8 cellular contexts compared by ENCODE assay signal in the genomic region with DNA sequence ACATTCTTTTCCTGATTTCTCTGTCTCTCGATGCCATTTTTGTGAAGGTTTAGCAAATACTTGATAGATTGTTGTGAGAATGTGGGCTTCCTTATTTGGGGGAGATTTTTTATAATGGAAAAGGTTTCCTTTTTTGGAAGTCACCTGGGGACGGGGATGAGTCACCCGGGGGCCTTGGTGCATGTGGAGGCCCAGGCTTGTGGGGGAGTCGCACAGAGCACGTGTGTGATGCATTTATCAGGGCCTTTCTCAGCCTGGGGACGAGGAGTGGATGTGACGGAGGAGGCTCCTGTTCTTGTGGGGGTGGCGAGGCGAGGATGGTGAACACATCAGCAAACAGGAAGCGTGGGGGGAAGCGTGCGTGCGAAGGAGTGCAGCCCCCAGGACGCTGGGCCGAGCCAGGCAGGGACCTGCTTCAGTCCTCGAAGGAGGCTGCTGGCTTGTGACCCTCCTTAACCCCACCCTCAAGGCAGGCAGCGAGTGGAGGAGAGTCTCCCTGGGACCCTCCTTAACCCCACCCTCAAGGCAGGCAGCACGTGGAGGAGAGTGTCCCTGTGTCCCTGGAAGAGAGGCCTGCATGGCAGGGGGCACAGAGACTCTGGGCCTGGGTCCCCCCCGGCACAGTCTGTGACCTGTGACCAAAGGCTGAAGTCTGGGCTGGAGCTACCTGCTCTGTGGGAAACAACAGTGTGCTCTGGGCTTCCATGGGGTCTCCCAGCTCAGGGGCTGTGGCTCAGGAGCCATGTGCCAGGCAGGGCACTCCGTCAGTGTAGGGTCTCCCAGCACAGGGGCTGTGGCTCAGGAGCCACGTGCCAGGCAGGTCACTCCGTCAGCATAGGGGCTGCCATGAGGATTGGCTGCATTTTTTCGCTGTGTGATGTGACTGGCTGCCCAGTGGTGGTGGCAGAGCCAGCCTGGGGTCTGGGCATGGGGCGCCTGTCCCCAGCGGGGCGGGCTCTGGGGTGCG. TPM values are rescaled to one million over a fixed set of nuclear protein-coding genes. Genes with fewer than 3 reads are reported as not detected.
DNase-seq lines count a peak whose midpoint lies in the region; ATAC-seq and TF ChIP-seq lines count a peak whose summit lies in the region.

No MANE protein-coding gene starts in this region.

- WGBS in spleen, 5 donors: 45 to 66% (median 61%) methylated on average over 22 to 27 of the region's 27 CpGs

- ATAC-seq in T-cell (replicated peaks in 1 of 4) (peak; percentile 73 to 79 (median 78)), GM18517 (IDR thresholded peaks at IDR 0.05; ENCODE audit: unreplicated experiment) (no peak)
- peak; percentile 80 for ATAC-seq in activated naive CD8-positive, alpha-beta T cell treated with anti-CD3 and anti-CD28 coated beads, Interleukin-2, amount 50 U/mL, for 24 hours

- peaks cover 56 to 59% (median 57%) of the 10 kb centered on the region in 3 donors for H3K4me1 Mint-ChIP-seq in T-cell
- H3K4me1 Mint-ChIP-seq in activated naive CD8-positive, alpha-beta T cell treated with anti-CD3 and anti-CD28 coated beads, Interleukin-2, amount 50 U/mL, for 24 hours: peaks cover 66% of the 10 kb centered on the region

- peaks cover 11 to 86% (median 51%) of the 10 kb centered on the region in 6 donors for H3K4me1 ChIP-seq in spleen

- no peaks in the 10 kb centered on the region for H3K9me3 ChIP-seq in spleen

- peak overlapping the region; percentile 71 to 81 (median 73) for H3K4me3 Mint-ChIP-seq in T-cell
- peak overlapping the region; percentile 62 for H3K4me3 Mint-ChIP-seq in activated naive CD8-positive, alpha-beta T cell treated with anti-CD3 and anti-CD28 coated beads, Interleukin-2, amount 50 U/mL, for 24 hours

- no peak for TF ChIP-seq POLR2A in spleen (IDR thresholded peaks at IDR 0.05)

- POLR2A ChIA-PET in T-cell (lab: Charles Lee): no interaction called here

- CTCF ChIA-PET in T-cell (lab: Charles Lee): interaction anchor here (0.6 to 1.2 kb wide), 3 partner anchors 39 to 898 kb away, joined by 3 read pairs; no protein-coding TSS in a partner anchor

- H3K9me3 Mint-ChIP-seq in T-cell: no peaks in the 10 kb centered on the region
- H3K9me3 Mint-ChIP-seq in activated naive CD8-positive, alpha-beta T cell treated with anti-CD3 and anti-CD28 coated beads, Interleukin-2, amount 50 U/mL, for 24 hours: peaks cover 4% of the 10 kb centered on the region

- no peak overlapping the region for H3K4me3 ChIP-seq in spleen

- no peaks in the 10 kb centered on the region for H3K27me3 Mint-ChIP-seq in T-cell
- peaks cover 3% of the 10 kb centered on the region for H3K27me3 Mint-ChIP-seq in activated naive CD8-positive, alpha-beta T cell treated with anti-CD3 and anti-CD28 coated beads, Interleukin-2, amount 50 U/mL, for 24 hours

- H3K27me3 ChIP-seq in spleen (replicated peaks in 1 of 7): no peaks in the 10 kb centered on the region

- intact Hi-C loops in spleen (cut with DNase I; ENCODE audit: low total_unique reads): no loop called here

- H3K27ac ChIP-seq in spleen: peak overlapping the region in 4 of 8 donors; percentile 20 to 40 (median 23)

- DNase-seq in GF-D8 (lab: John Stamatoyannopoulos, UW) (peak; percentile 67), T-cell (peak in 33 of 34 experiments; percentile 49 to 87 (median 70)), spleen (peak; percentile 85), NCI-H2107 treated with DMSO at 0.1 percent for 48 hours (lab: John Stamatoyannopoulos, UW; ENCODE audit: unreplicated experiment) (no peak), KG1 (lab: John Stamatoyannopoulos, UW) (no peak), COR-L47 (lab: John Stamatoyannopoulos, UW) (no peak)
- DNase-seq in activated naive CD8-positive, alpha-beta T cell treated with anti-CD3 and anti-CD28 coated beads, Interleukin-2, amount 50 U/mL, for 24 hours: peak; percentile 62

- peaks cover 8% of the 10 kb centered on the region for H3K36me3 Mint-ChIP-seq in T-cell
- H3K36me3 Mint-ChIP-seq in activated naive CD8-positive, alpha-beta T cell treated with anti-CD3 and anti-CD28 coated beads, Interleukin-2, amount 50 U/mL, for 24 hours (ENCODE audit: low read depth): peaks cover 17% of the 10 kb centered on the region

- H3K27ac Mint-ChIP-seq in T-cell: peak overlapping the region; percentile 83 to 93
- H3K27ac Mint-ChIP-seq in activated naive CD8-positive, alpha-beta T cell treated with anti-CD3 and anti-CD28 coated beads, Interleukin-2, amount 50 U/mL, for 24 hours: peak overlapping the region; percentile 97

- peaks cover 0 to 23% (median 2%) of the 10 kb centered on the region in 6 donors for H3K36me3 ChIP-seq in spleen

- no peak for TF ChIP-seq CTCF in spleen (IDR thresholded peaks at IDR 0.05 in 8 of 11, conservative IDR thresholded peaks at IDR 0.05 in 3 of 11)

RNA-seq across cellular contexts. Expression of gene AGPAT3, which starts 57.2 kb away (rescaled TPM):
- total RNA-seq in T-cell (10 to 100 TPM; 48.4 to 77.2 (median 65.1) TPM), spleen (10 to 100 TPM; 50.8 to 92.0 (median 64.5) TPM)
- 10 to 100 TPM in 1 of 3 donors, 1 to 10 TPM in 2; 6.9 to 20.7 (median 8.3) TPM for polyA plus RNA-seq in spleen

Comparison
In these comparisons a context has a peak if more than half of its experiments do, and no peak if none do; other contexts are left out.
1. DNase-seq: peak in GF-D8 (single experiment), T-cell (33 of 34), activated naive CD8-positive, alpha-beta T cell treated with anti-CD3 and anti-CD28 coated beads, Interleukin-2, amount 50 U/mL, for 24 hours (single experiment) and spleen (single experiment); none in NCI-H2107 treated with DMSO at 0.1 percent for 48 hours (single experiment), KG1 (single experiment) and COR-L47 (single experiment).